19 cellular contexts compared by ENCODE assay signal in the genomic region with DNA sequence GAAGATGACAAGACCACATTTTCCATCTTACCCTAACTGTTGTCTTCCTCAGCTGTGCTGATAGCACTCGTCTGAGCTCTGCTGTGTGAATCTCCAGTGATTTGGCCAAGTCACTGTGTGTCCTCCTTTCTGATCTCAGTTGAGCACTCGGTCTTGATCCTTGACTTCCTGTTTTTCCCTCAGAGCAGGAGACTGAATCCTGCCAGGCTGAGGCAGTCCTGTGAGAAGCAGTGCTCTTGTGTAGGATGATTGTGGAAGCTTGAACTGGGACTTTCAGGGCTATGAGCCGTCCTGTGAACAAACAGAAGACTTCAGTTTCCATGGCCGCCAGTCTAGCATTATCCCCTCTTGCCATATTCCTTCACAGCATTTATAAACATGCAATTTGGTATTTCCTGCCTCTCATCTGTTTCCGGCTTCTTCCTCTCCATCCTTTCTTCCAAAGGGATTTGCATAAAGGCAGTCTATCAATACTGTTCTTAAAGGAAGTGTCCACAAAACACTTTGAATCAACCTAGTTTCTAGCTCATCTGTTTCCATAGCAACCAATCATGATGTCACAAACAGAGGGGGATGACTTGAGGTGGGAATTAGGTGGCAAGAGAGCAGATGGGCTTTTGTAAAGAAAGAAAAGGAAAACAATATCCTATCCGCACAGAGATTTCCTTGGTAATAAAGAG.
DNase-seq lines count a peak whose midpoint lies in the region; ATAC-seq and TF ChIP-seq lines count a peak whose summit lies in the region.
"Had no signal": no experiment of that assay in that cellular context is flagged by ENCODE, and none has a peak within 500 bp of the region (broad histone marks: within the 10 kb centered on the region; RNA-seq: fewer than 3 reads in every experiment).

No MANE protein-coding gene starts in this region.

- H3K4me3 Mint-ChIP-seq in H9 (no peak overlapping the region), HFFc6 (no peak overlapping the region)
- H3K4me3 Mint-ChIP-seq: activated CD4-positive, alpha-beta T cell treated with anti-CD3 and anti-CD28 coated beads, Interleukin-2, amount 10 ng/mL, durations not matched to agents 7 days and 5 days; activated naive CD4-positive, alpha-beta T cell treated with anti-CD3 and anti-CD28 coated beads, Interleukin-2, amount 50 U/mL, for 24 hours had no signal

- H3K27ac ChIP-seq in H9 (ENCODE audit: insufficient read length, low read depth, low read length) (no peak overlapping the region), foreskin keratinocyte (peak overlapping the region; percentile 27), psoas muscle (peak overlapping the region; percentile 27)
- H3K27ac ChIP-seq: left lung, parathyroid adenoma, skin epidermis had no signal

- no peak overlapping the region for H2BK120ac ChIP-seq in H9 (ENCODE audit: low read depth, low read length, poor library complexity, severe bottlenecking)

- H3K27me3 ChIP-seq in H9 (ENCODE audit: insufficient read depth, low read length) (no peaks in the 10 kb centered on the region), foreskin keratinocyte (no peaks in the 10 kb centered on the region), psoas muscle (ENCODE audit: insufficient read depth in 3 of 3, low read length in 2 of 3) (no peaks in the 10 kb centered on the region)
- H3K27me3 ChIP-seq: left lung had no signal

- no peak for TF ChIP-seq CTCF in H9 (conservative IDR thresholded peaks at IDR 0.05)
- TF ChIP-seq CTCF in foreskin keratinocyte (conservative IDR thresholded peaks at IDR 0.05): no peak
- TF ChIP-seq CTCF in psoas muscle (IDR thresholded peaks at IDR 0.05): no peak
- TF ChIP-seq CTCF in HFFc6 (IDR thresholded peaks at IDR 0.05): no peak

- no peak overlapping the region for H4K5ac ChIP-seq in H9 (ENCODE audit: insufficient read length, low read depth, low read length)

- no peak overlapping the region for H3T11ph ChIP-seq in H9 (ENCODE audit: low read length)

- no peak overlapping the region for H2BK20ac ChIP-seq in H9 (ENCODE audit: low read depth, low read length, poor library complexity, severe bottlenecking)

- no peak overlapping the region for H3K56ac ChIP-seq in H9 (ENCODE audit: insufficient read length, low read depth, low read length)

- peaks cover 7 to 16% of the 10 kb centered on the region in 2 experiments for H3K4me1 Mint-ChIP-seq in H9
- H3K4me1 Mint-ChIP-seq in HFFc6 (ENCODE audit: low read depth): no peaks in the 10 kb centered on the region
- H3K4me1 Mint-ChIP-seq: activated CD4-positive, alpha-beta T cell treated with anti-CD3 and anti-CD28 coated beads, Interleukin-2, amount 10 ng/mL, durations not matched to agents 7 days and 5 days had no signal

- H3K27ac Mint-ChIP-seq in H9 (0 out of 7 replicates have a peak overlapping the region, but pooled peaks of 1 of the 3 experiments have one; percentile 30), HFFc6 (no peak overlapping the region)
- H3K27ac Mint-ChIP-seq: activated CD4-positive, alpha-beta T cell treated with anti-CD3 and anti-CD28 coated beads, Interleukin-2, amount 10 ng/mL, durations not matched to agents 7 days and 5 days; activated naive CD4-positive, alpha-beta T cell treated with anti-CD3 and anti-CD28 coated beads, Interleukin-2, amount 50 U/mL, for 24 hours had no signal

- no peaks in the 10 kb centered on the region for H3K9me3 ChIP-seq in H9 (ENCODE audit: control insufficient read depth, low read depth, low read length)
- H3K9me3 ChIP-seq in psoas muscle: no peaks in the 10 kb centered on the region
- H3K9me3 ChIP-seq: left lung had no signal

- H3K79me1 ChIP-seq in H9 (ENCODE audit: insufficient read depth, low read depth, low read length, poor library complexity, severe bottlenecking): no peaks in the 10 kb centered on the region

- no peak overlapping the region for H3K4ac ChIP-seq in H9 (ENCODE audit: low read depth, low read length)

- H3K4me1 ChIP-seq in H9 (ENCODE audit: insufficient read depth, low read length): no peaks in the 10 kb centered on the region
- peaks cover 3% of the 10 kb centered on the region for H3K4me1 ChIP-seq in foreskin keratinocyte
- H3K4me1 ChIP-seq in psoas muscle: no peaks in the 10 kb centered on the region
- H3K4me1 ChIP-seq: left lung, parathyroid adenoma had no signal

- no peak overlapping the region for H2AFZ ChIP-seq in H9 (ENCODE audit: low read length)
- H2AFZ ChIP-seq: parathyroid adenoma had no signal

- H3K23me2 ChIP-seq in H9 (ENCODE audit: insufficient read length, low read depth, low read length, poor library complexity, severe bottlenecking): no peaks in the 10 kb centered on the region

- peak overlapping the region; percentile 60 for H3K18ac ChIP-seq in H9 (ENCODE audit: insufficient read length, low read depth, low read length)

- H3K27me3 Mint-ChIP-seq in H9 (ENCODE audit: low read depth): no peaks in the 10 kb centered on the region
- peaks cover 1% of the 10 kb centered on the region; the same call in 1 of the 2 replicates for H3K27me3 Mint-ChIP-seq in HFFc6 (ENCODE audit: insufficient read depth)

- no peak overlapping the region for H2BK15ac ChIP-seq in H9 (ENCODE audit: low read depth, low read length)

- no peak overlapping the region for H2AK5ac ChIP-seq in H9 (ENCODE audit: insufficient read length, low read length)

- H3K9me3 Mint-ChIP-seq in H9 (no peaks in the 10 kb centered on the region; a peak in 1 of 5 replicates), HFFc6 (peaks cover 36% of the 10 kb centered on the region)
- H3K9me3 Mint-ChIP-seq: activated CD4-positive, alpha-beta T cell treated with anti-CD3 and anti-CD28 coated beads, Interleukin-2, amount 10 ng/mL, durations not matched to agents 7 days and 5 days; activated naive CD4-positive, alpha-beta T cell treated with anti-CD3 and anti-CD28 coated beads, Interleukin-2, amount 50 U/mL, for 24 hours had no signal

- intact Hi-C loops in psoas muscle (cut with DNase I): no loop called here

- ATAC-seq in foreskin keratinocyte: peak; percentile 69
- peak in 1 of 4 donors; percentile 41 for ATAC-seq in psoas muscle
- ATAC-seq: left lung had no signal

- no peak overlapping the region for H3K4me3 ChIP-seq in psoas muscle
- H3K4me3 ChIP-seq: left lung, skin epidermis had no signal

- no peak overlapping the region for H3K23ac ChIP-seq in H9 (ENCODE audit: insufficient read length, low read depth, low read length)

- no peak overlapping the region for H3K4me2 ChIP-seq in H9 (ENCODE audit: insufficient read depth, insufficient read length, low read length)

- no peak overlapping the region for H2BK12ac ChIP-seq in H9 (ENCODE audit: insufficient read length, low read depth, low read length)

- no peak overlapping the region for H4K8ac ChIP-seq in H9 (replicated peaks; ENCODE audit: insufficient read length, low read depth, low read length)

- H3K36me3 Mint-ChIP-seq in H9 (ENCODE audit: insufficient read depth in 1 of 3, low read depth in 3 of 3) (no peaks in the 10 kb centered on the region), HFFc6 (ENCODE audit: low read depth) (no peaks in the 10 kb centered on the region)
- H3K36me3 Mint-ChIP-seq: activated naive CD4-positive, alpha-beta T cell treated with anti-CD3 and anti-CD28 coated beads, Interleukin-2, amount 50 U/mL, for 24 hours had no signal

- H2BK5ac ChIP-seq in H9 (ENCODE audit: insufficient read length, low read length): no peak overlapping the region

- no peak overlapping the region for H3K9ac ChIP-seq in H9 (ENCODE audit: extremely low read depth, insufficient read length, low read length)
- H3K9ac ChIP-seq: parathyroid adenoma had no signal

- no CpG with 5 or more reads among the region's 6 CpGs for WGBS in H9 (ENCODE audit: extremely low coverage, insufficient read length, low lambda C conversion rate)
- WGBS in psoas muscle, 3 donors: 39 to 56% (median 56%) methylated on average over 6 of the region's 6 CpGs

- no peak overlapping the region for H4K91ac ChIP-seq in H9 (ENCODE audit: insufficient read length, low read depth, low read length)

- DNase-seq in H9 (no peak), SK-N-DZ (ENCODE audit: low spot score) (peak; percentile 17), foreskin keratinocyte (no peak), psoas muscle (no peak), middle frontal gyrus (ENCODE audit: extremely low spot score, low spot score) (no peak), HFFc6 (no peak), NCI-H1417 treated with DMSO at 0.1 percent for 48 hours (lab: John Stamatoyannopoulos, UW) (no peak)
- DNase-seq: activated CD4-positive, alpha-beta T cell treated with anti-CD3 and anti-CD28 coated beads, Interleukin-2, amount 10 ng/mL, durations not matched to agents 7 days and 5 days; activated T-cell treated with anti-CD3 and anti-CD28 coated beads for 4 hours; GF-D8; Karpas-422; left lung; NCI-H1092 treated with DMSO at 0.1 percent for 48 hours; RPMI8226; stimulated activated CD4-positive, alpha-beta T cell treated with anti-CD3 and anti-CD28 coated beads, Interleukin-4, amount 100 ng/mL, for 1 hour; substantia nigra had no signal

- H3K79me2 ChIP-seq in H9 (ENCODE audit: insufficient read depth, low read length): no peaks in the 10 kb centered on the region
- H3K79me2 ChIP-seq: parathyroid adenoma had no signal

- H4K20me1 ChIP-seq in H9 (ENCODE audit: control insufficient read depth, insufficient read depth, insufficient read length): no peaks in the 10 kb centered on the region

- H3K36me3 ChIP-seq in psoas muscle (ENCODE audit: insufficient read depth in 1 of 2, low read depth in 1 of 2): no peaks in the 10 kb centered on the region
- H3K36me3 ChIP-seq: left lung had no signal

- H3K14ac ChIP-seq in H9 (ENCODE audit: insufficient read depth, low read length): no peak overlapping the region
